8 cellular contexts compared by ENCODE assay signal in genomic region chr19:41297628-41298326, GRCh38. TPM values are rescaled to one million over a fixed set of nuclear protein-coding genes. Genes with fewer than 3 reads are reported as not detected.
A peak's percentile ranks its signal among the peaks of the same experiment; 100 is the strongest.
DNase-seq lines count a peak whose midpoint lies in the region; ATAC-seq, FAIRE-seq and TF ChIP-seq lines count a peak whose summit lies in the region.

No MANE protein-coding gene starts in this region.

- WGBS in stomach, 5 donors: 39 to 57% (median 51%) methylated on average over 7 of the region's 7 CpGs

- H3K27ac ChIP-seq in stomach: peak overlapping the region; percentile 65 to 98 (median 85)

- peaks cover 66 to 99% (median 92%) of the 10 kb centered on the region in 4 donors for H3K36me3 ChIP-seq in stomach

- intact Hi-C loops in stomach (cut with DNase I; ENCODE audit: low total_unique reads): no loop called here

- peak; percentile 52 for TF ChIP-seq EP300 in stomach (IDR thresholded peaks at IDR 0.05)

- no peak overlapping the region for H3K4me3 ChIP-seq in stomach

- peak; percentile 74 for ATAC-seq in GM21529 (IDR thresholded peaks at IDR 0.05; ENCODE audit: unreplicated experiment)

- DNase-seq in GM12891 (ENCODE audit: insufficient read length, low spot score) (peak; percentile 75), NCI-H2227 treated with DMSO at 0.1 percent for 48 hours (lab: John Stamatoyannopoulos, UW) (peak; percentile 15), germinal center (ENCODE audit: low spot score) (peak; percentile 90), stomach (peak; percentile 46), occipital lobe (lab: John Stamatoyannopoulos, UW) (no peak)
- no peak for DNase-seq in activated CD4-positive, alpha-beta T cell treated with anti-CD3 and anti-CD28 coated beads, Interleukin-2, amount 50 U/mL, for 1 hour
- no peak for DNase-seq in stimulated activated CD4-positive, alpha-beta T cell treated with anti-CD3 and anti-CD28 coated beads, Interleukin-12 subunit alpha, Interleukin-12 subunit beta, amount 100 ng/mL, for 4 hours

- no peaks in the 10 kb centered on the region for H3K27me3 ChIP-seq in stomach

- no peak for TF ChIP-seq CTCF in stomach (IDR thresholded peaks at IDR 0.05)

- peaks cover 57 to 95% (median 66%) of the 10 kb centered on the region in 4 donors for H3K4me1 ChIP-seq in stomach

- no peaks in the 10 kb centered on the region for H3K9me3 ChIP-seq in stomach

- FAIRE-seq in GM12891 (lab: Jason Lieb, UNC): peak; percentile 99

- TF ChIP-seq POLR2A in GM12891 (IDR thresholded peaks at IDR 0.05; ENCODE audit: low read depth, low read length) (peak; percentile 64), stomach (IDR thresholded peaks at IDR 0.05) (no peak)

TF ChIP-seq in GM12891, 5 proteins besides CTCF, POLR2A, EP300 and RAD21:
- no peak for TF ChIP-seq SPI1 (IDR thresholded peaks at IDR 0.05; ENCODE audit: low read depth, low read length)
- peak; percentile 96 for TF ChIP-seq POU2F2 (IDR thresholded peaks at IDR 0.05; ENCODE audit: low read depth, low read length)
- TF ChIP-seq PAX5 (IDR thresholded peaks at IDR 0.05; ENCODE audit: insufficient read depth, low read length, severe bottlenecking): peak; percentile 82
- TF ChIP-seq POLR2AphosphoS5 (IDR thresholded peaks at IDR 0.05; ENCODE audit: low read depth, low read length): 0 out of 2 replicates have a peak, but pooled peaks have one; percentile 20
- TF ChIP-seq TAF1 (IDR thresholded peaks at IDR 0.05; ENCODE audit: low read depth, low read length): no peak
TF ChIP-seq in GM12891: peak in this region for 3.

RNA-seq across cellular contexts. Expression of gene CCDC97, which starts 12.2 kb away (rescaled TPM):
- polyA plus RNA-seq in GM12891 (2012; ENCODE audit: low read depth, missing spikeins): 23.5 TPM
- total RNA-seq in stomach (10 to 100 TPM in 3 of 5 donors, 1 to 10 TPM in 2; 2.2 to 62.6 (median 19.7) TPM), occipital lobe (6.4 TPM)
- polyA plus RNA-seq in stomach: 10 to 100 TPM in 2 of 3 donors, 1 to 10 TPM in 1; 9.8 to 13.7 (median 13.0) TPM

RNA-seq across cellular contexts. Expression of gene HNRNPUL1, which starts 33.6 kb away (rescaled TPM):
- polyA plus RNA-seq in GM12891 (2012; ENCODE audit: low read depth, missing spikeins): 117 TPM
- total RNA-seq in stomach (100 to 1,000 TPM in 3 of 5 donors, 10 to 100 TPM in 2; 47.8 to 319 (median 104) TPM), occipital lobe (64.7 TPM)
- 10 to 100 TPM; 64.2 to 89.0 (median 84.0) TPM for polyA plus RNA-seq in stomach

RNA-seq across cellular contexts. Expression of gene TGFB1, which starts 55.9 kb away (rescaled TPM):
- polyA plus RNA-seq in GM12891 (2012; ENCODE audit: low read depth, missing spikeins): 61.9 TPM
- total RNA-seq in stomach (10 to 100 TPM in 3 of 5 donors, 1 to 10 TPM in 2; 1.3 to 54.3 (median 13.6) TPM), occipital lobe (0.94 TPM)
- polyA plus RNA-seq in stomach: 10 to 100 TPM; 10.2 to 15.6 (median 15.4) TPM

Comparison
In these comparisons a context has a peak if more than half of its experiments do, and no peak if none do; other contexts are left out.
1. DNase-seq: peak in GM12891 (single experiment), NCI-H2227 treated with DMSO at 0.1 percent for 48 hours (single experiment), germinal center (single experiment) and stomach (single experiment); none in occipital lobe (single experiment), activated CD4-positive, alpha-beta T cell treated with anti-CD3 and anti-CD28 coated beads, Interleukin-2, amount 50 U/mL, for 1 hour (single experiment) and stimulated activated CD4-positive, alpha-beta T cell treated with anti-CD3 and anti-CD28 coated beads, Interleukin-12 subunit alpha, Interleukin-12 subunit beta, amount 100 ng/mL, for 4 hours (single experiment).